In genomic region chr4:97300561-97300960, GRCh38 we compare ENCODE assay signal across 32 cellular contexts.
"Had no signal": no experiment of that assay in that cellular context is flagged by ENCODE, and none has a peak within 500 bp of the region (broad histone marks: within the 10 kb centered on the region; RNA-seq: fewer than 3 reads in every experiment).

No MANE protein-coding gene starts in this region.

- H3K27ac Mint-ChIP-seq: activated B cell treated with CpG ODN at 0.5 μM for 24 hours; activated CD4-positive, alpha-beta memory T cell treated with anti-CD3 and anti-CD28 coated beads for 36 hours; activated CD8-positive, alpha-beta memory T cell treated with anti-CD3 and anti-CD28 coated beads, Interleukin-2, amount 10 ng/mL, durations not matched to agents 7 days and 5 days; activated naive CD4-positive, alpha-beta T cell treated with anti-CD3 and anti-CD28 coated beads, Interleukin-2, amount 10 ng/mL, durations not matched to agents 7 days and 5 days; activated naive CD8-positive, alpha-beta T cell treated with anti-CD3 and anti-CD28 coated beads for 36 hours had no signal

- H3K27me3 Mint-ChIP-seq: activated B cell treated with CpG ODN at 0.5 μM for 24 hours; activated CD4-positive, alpha-beta memory T cell treated with anti-CD3 and anti-CD28 coated beads for 36 hours; activated CD8-positive, alpha-beta memory T cell treated with anti-CD3 and anti-CD28 coated beads, Interleukin-2, amount 10 ng/mL, durations not matched to agents 7 days and 5 days; activated naive CD4-positive, alpha-beta T cell treated with anti-CD3 and anti-CD28 coated beads, Interleukin-2, amount 10 ng/mL, durations not matched to agents 7 days and 5 days; activated naive CD8-positive, alpha-beta T cell treated with anti-CD3 and anti-CD28 coated beads for 36 hours; central memory CD8-positive, alpha-beta T cell had no signal

- H3K27ac ChIP-seq: cardiac muscle cell, SJCRH30, SK-N-MC had no signal

- H3K4me3 ChIP-seq: cardiac muscle cell, SJCRH30, SK-N-MC had no signal

- H3K27me3 ChIP-seq: cardiac muscle cell, SJCRH30 had no signal

- ATAC-seq: activated CD8-positive, alpha-beta memory T cell treated with anti-CD3 and anti-CD28 coated beads, Interleukin-2, amount 10 ng/mL, durations not matched to agents 7 days and 5 days; Panc1 had no signal

- H3K4me1 Mint-ChIP-seq: activated B cell treated with CpG ODN at 0.5 μM for 24 hours; activated CD8-positive, alpha-beta memory T cell treated with anti-CD3 and anti-CD28 coated beads, Interleukin-2, amount 10 ng/mL, durations not matched to agents 7 days and 5 days; activated naive CD4-positive, alpha-beta T cell treated with anti-CD3 and anti-CD28 coated beads, Interleukin-2, amount 10 ng/mL, durations not matched to agents 7 days and 5 days; activated naive CD8-positive, alpha-beta T cell treated with anti-CD3 and anti-CD28 coated beads for 36 hours; central memory CD8-positive, alpha-beta T cell had no signal

- H3K4me3 Mint-ChIP-seq: activated B cell treated with CpG ODN at 0.5 μM for 24 hours; activated CD4-positive, alpha-beta memory T cell treated with anti-CD3 and anti-CD28 coated beads for 36 hours; activated CD8-positive, alpha-beta memory T cell treated with anti-CD3 and anti-CD28 coated beads, Interleukin-2, amount 10 ng/mL, durations not matched to agents 7 days and 5 days; activated naive CD4-positive, alpha-beta T cell treated with anti-CD3 and anti-CD28 coated beads, Interleukin-2, amount 10 ng/mL, durations not matched to agents 7 days and 5 days; activated naive CD8-positive, alpha-beta T cell treated with anti-CD3 and anti-CD28 coated beads for 36 hours; central memory CD8-positive, alpha-beta T cell had no signal

- H3K36me3 Mint-ChIP-seq: activated CD4-positive, alpha-beta memory T cell treated with anti-CD3 and anti-CD28 coated beads for 36 hours; activated CD8-positive, alpha-beta memory T cell treated with anti-CD3 and anti-CD28 coated beads, Interleukin-2, amount 10 ng/mL, durations not matched to agents 7 days and 5 days; activated naive CD4-positive, alpha-beta T cell treated with anti-CD3 and anti-CD28 coated beads, Interleukin-2, amount 10 ng/mL, durations not matched to agents 7 days and 5 days; activated naive CD8-positive, alpha-beta T cell treated with anti-CD3 and anti-CD28 coated beads for 36 hours had no signal

- H3K9me3 ChIP-seq: SJCRH30 had no signal

- H3K4me1 ChIP-seq: SJCRH30 had no signal

- H3K36me3 ChIP-seq: cardiac muscle cell had no signal

- DNase-seq: activated B cell treated with CpG ODN at 0.5 μM for 24 hours; activated CD4-positive, alpha-beta memory T cell treated with anti-CD3 and anti-CD28 coated beads for 36 hours; activated CD4-positive, alpha-beta T cell treated with anti-CD3 and anti-CD28 coated beads for 4 hours; activated CD4-positive, alpha-beta T cell treated with anti-CD3 and anti-CD28 coated beads, Interleukin-2, amount 50 U/mL, for 1 hour; activated CD4-positive, CD25-positive, alpha-beta regulatory T cell treated with anti-CD3 and anti-CD28 coated beads, Interleukin-2, amount 50 U/mL, for 72 hours; activated CD8-positive, alpha-beta memory T cell treated with anti-CD3 and anti-CD28 coated beads for 24 hours; activated CD8-positive, alpha-beta memory T cell treated with anti-CD3 and anti-CD28 coated beads, Interleukin-2, amount 10 ng/mL, durations not matched to agents 7 days and 5 days; activated CD8-positive, alpha-beta memory T cell treated with anti-CD3 and anti-CD28 coated beads, Interleukin-2, amount 50 U/mL, for 48 hours; activated effector memory CD4-positive, alpha-beta T cell treated with Interleukin-2 at 50 U/mL for 16 hours; activated naive CD4-positive, alpha-beta T cell treated with anti-CD3 and anti-CD28 coated beads, Interleukin-2, amount 10 ng/mL, durations not matched to agents 7 days and 5 days; activated naive CD8-positive, alpha-beta T cell treated with anti-CD3 and anti-CD28 coated beads for 36 hours; activated T-cell treated with anti-CD3 and anti-CD28 coated beads, Interleukin-2, amount 50 U/mL, for 48 hours; amniotic stem cell; aorta; NCI-H1092 treated with DMSO at 0.1 percent for 48 hours; NCI-H1417; NCI-H146; NCI-H187; NCI-H2029 treated with DMSO at 0.1 percent for 48 hours; NCI-H2107; NCI-H2171; NCI-H2227 treated with DMSO at 0.1 percent for 48 hours; NCI-H446 treated with DMSO at 0.1 percent for 48 hours; NCI-H524; NCI-H69; SHP77; SJCRH30; T1000 had no signal
